ENCODE assay signal across 1 cellular context in genomic region chr5:181223041-181223728, GRCh38.
TF ChIP-seq lines count a peak whose summit lies in the region.

TSS of gene TRIM41 (plus strand) at chr5:181223281. CDS start at chr5:181224000, 719 bp downstream.

TF ChIP-seq in HepG2, 621 proteins besides CTCF, POLR2A, EP300 and RAD21 (continued from another document):
- peak; percentile 91; the same call in 1 of the 2 replicates for TF ChIP-seq ZNF275 (CRISPR knock-in tag; IDR thresholded peaks at IDR 0.05; ENCODE audit: borderline replicate concordance)
- no peak for TF ChIP-seq HDAC6 (IDR thresholded peaks at IDR 0.05; ENCODE audit: low read depth, low read length)
- no peak for TF ChIP-seq ATAD3A (CRISPR knock-in tag; IDR thresholded peaks at IDR 0.05)
- TF ChIP-seq NFAT5 (CRISPR knock-in tag; IDR thresholded peaks at IDR 0.05): peak; percentile 57; the same call in 1 of the 2 replicates
- TF ChIP-seq KLF15 (CRISPR knock-in tag; IDR thresholded peaks at IDR 0.05; ENCODE audit: borderline replicate concordance): peak; percentile 8; the same call in 1 of the 2 replicates
- TF ChIP-seq IKZF5 (CRISPR knock-in tag; IDR thresholded peaks at IDR 0.05): peak; percentile 86
- TF ChIP-seq ASH2L (IDR thresholded peaks at IDR 0.05; ENCODE audit: insufficient read length, low read depth, low read length): peak; percentile 96
- TF ChIP-seq ZZZ3 (CRISPR knock-in tag; IDR thresholded peaks at IDR 0.05; ENCODE audit: borderline replicate concordance): peak; percentile 76
- TF ChIP-seq ZSCAN20 (CRISPR knock-in tag; IDR thresholded peaks at IDR 0.05; ENCODE audit: borderline replicate concordance): no peak
- TF ChIP-seq CENPBD1 (CRISPR knock-in tag; IDR thresholded peaks at IDR 0.05; ENCODE audit: borderline replicate concordance, low read depth): no peak
- peak; percentile 95 for TF ChIP-seq KAT8 (CRISPR knock-in tag; IDR thresholded peaks at IDR 0.05)
- TF ChIP-seq ZIK1 (CRISPR knock-in tag; IDR thresholded peaks at IDR 0.05; ENCODE audit: borderline replicate concordance, low read depth): no peak
- no peak for TF ChIP-seq ZSCAN9 (CRISPR knock-in tag; IDR thresholded peaks at IDR 0.05; ENCODE audit: borderline replicate concordance)
- TF ChIP-seq EEA1 (CRISPR knock-in tag; IDR thresholded peaks at IDR 0.05; ENCODE audit: borderline replicate concordance): no peak; the same call in 1 of the 2 replicates
- TF ChIP-seq CEBPG (CRISPR knock-in tag; IDR thresholded peaks at IDR 0.05): no peak
- TF ChIP-seq SMC3 (IDR thresholded peaks at IDR 0.05; ENCODE audit: low read length): no peak
- peak; percentile 85 for TF ChIP-seq MED8 (CRISPR knock-in tag; IDR thresholded peaks at IDR 0.05; ENCODE audit: insufficient replicate concordance)
- TF ChIP-seq USF2 (IDR thresholded peaks at IDR 0.05; ENCODE audit: low read depth, low read length): no peak
- TF ChIP-seq USF2 (CRISPR knock-in tag; IDR thresholded peaks at IDR 0.05; ENCODE audit: borderline replicate concordance): no peak; the same call in 1 of the 2 replicates
- TF ChIP-seq ZNF547 (CRISPR knock-in tag; IDR thresholded peaks at IDR 0.05): no peak; the same call in 1 of the 2 replicates
- TF ChIP-seq RFXAP (CRISPR knock-in tag; IDR thresholded peaks at IDR 0.05; ENCODE audit: borderline replicate concordance): no peak; the same call in 1 of the 2 replicates
- TF ChIP-seq PPARG (CRISPR knock-in tag; conservative IDR thresholded peaks at IDR 0.05): no peak
- no peak for TF ChIP-seq NFRKB (IDR thresholded peaks at IDR 0.05)
- no peak for TF ChIP-seq ZFP36L2 (CRISPR knock-in tag; IDR thresholded peaks at IDR 0.05)
TF ChIP-seq in HepG2: peak in this region for 275.
